In the genomic region with DNA sequence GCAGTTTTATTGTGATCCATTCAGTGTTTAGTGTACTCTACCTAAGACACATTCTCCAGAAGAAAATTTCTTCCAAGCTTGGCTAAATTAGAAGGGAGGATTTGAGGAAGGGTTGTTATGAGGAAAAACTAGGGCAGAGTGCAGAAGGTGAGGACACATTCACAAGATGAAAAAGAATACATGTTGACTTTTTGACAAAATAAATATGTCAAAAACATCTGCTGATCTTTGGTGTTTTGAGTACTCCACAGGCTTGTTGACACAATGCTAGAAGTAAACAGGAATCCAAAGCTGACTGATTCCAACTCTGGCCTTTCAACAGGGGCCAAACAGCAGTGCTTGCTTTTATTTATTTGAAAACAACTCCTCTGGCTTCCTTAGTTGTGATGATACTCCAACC, we compare ENCODE assay signal across 18 cellular contexts.
"Had no signal": no experiment of that assay in that cellular context is flagged by ENCODE, and none has a peak within 500 bp of the region (broad histone marks: within the 10 kb centered on the region; RNA-seq: fewer than 3 reads in every experiment).

No MANE protein-coding gene starts in this region.

- H3K36me3 Mint-ChIP-seq: brain; naive thymus-derived CD8-positive, alpha-beta T cell; stimulated activated naive B cell treated with anti-CD40 and anti-IgM and Interleukin-4, amounts not matched to agents 10 μg/mL and 1 μg/mL and 100 μg/mL, for 72 hours had no signal

- FAIRE-seq: colon had no signal

- H3K9me3 ChIP-seq: ovary, sigmoid colon, thoracic aorta had no signal

- H3K4me3 ChIP-seq: ovary, sigmoid colon, thoracic aorta, upper lobe of left lung had no signal

- H3K4me1 ChIP-seq: sigmoid colon had no signal

- H3K27ac ChIP-seq: ovary, sigmoid colon, thoracic aorta, upper lobe of left lung had no signal

- H3K27me3 Mint-ChIP-seq: stimulated activated naive B cell treated with anti-CD40 and anti-IgM and Interleukin-4, amounts not matched to agents 10 μg/mL and 1 μg/mL and 100 μg/mL, for 72 hours had no signal

- H3K4me1 Mint-ChIP-seq: brain; immature natural killer cell; naive thymus-derived CD8-positive, alpha-beta T cell; stimulated activated naive B cell treated with anti-CD40 and anti-IgM and Interleukin-4, amounts not matched to agents 10 μg/mL and 1 μg/mL and 100 μg/mL, for 72 hours had no signal

- H3K36me3 ChIP-seq: ovary, sigmoid colon, thoracic aorta, upper lobe of left lung had no signal

- DNase-seq: activated CD4-positive, alpha-beta T cell treated with anti-CD3 and anti-CD28 coated beads, Interleukin-2, amount 50 U/mL, for 1 hour; activated CD8-positive, alpha-beta memory T cell treated with anti-CD3 and anti-CD28 coated beads, Interleukin-2, amount 50 U/mL, for 4 hours; activated naive CD4-positive, alpha-beta T cell treated with anti-CD3 and anti-CD28 coated beads for 36 hours; activated T-cell treated with anti-CD3 and anti-CD28 coated beads, Interleukin-2, amount 50 U/mL, for 4 hours; central memory CD4-positive, alpha-beta T cell; immature natural killer cell; kidney glomerular epithelial cell; mesendoderm; naive thymus-derived CD8-positive, alpha-beta T cell; ovary; sigmoid colon; stimulated activated naive B cell treated with anti-CD40 and anti-IgM and Interleukin-4, amounts not matched to agents 10 μg/mL and 1 μg/mL and 100 μg/mL, for 72 hours; T1000; upper lobe of left lung had no signal

- H3K9me3 Mint-ChIP-seq: activated naive CD4-positive, alpha-beta T cell treated with anti-CD3 and anti-CD28 coated beads for 36 hours had no signal

- H3K27ac Mint-ChIP-seq: activated naive CD4-positive, alpha-beta T cell treated with anti-CD3 and anti-CD28 coated beads for 36 hours; brain; immature natural killer cell; naive thymus-derived CD8-positive, alpha-beta T cell; stimulated activated naive B cell treated with anti-CD40 and anti-IgM and Interleukin-4, amounts not matched to agents 10 μg/mL and 1 μg/mL and 100 μg/mL, for 72 hours had no signal

- ATAC-seq: activated CD4-positive, CD25-positive, alpha-beta regulatory T cell treated with anti-CD3 and anti-CD28 coated beads, Interleukin-2, amount 50 U/mL, for 24 hours; activated T-cell treated with anti-CD3 and anti-CD28 coated beads, Interleukin-2, amount 50 U/mL, for 4 hours; naive thymus-derived CD8-positive, alpha-beta T cell; stimulated activated naive B cell treated with anti-CD40 and anti-IgM and Interleukin-4, amounts not matched to agents 10 μg/mL and 1 μg/mL and 100 μg/mL, for 72 hours had no signal

- H3K27me3 ChIP-seq: ovary, sigmoid colon, upper lobe of left lung had no signal

- H3K4me3 Mint-ChIP-seq: activated naive CD4-positive, alpha-beta T cell treated with anti-CD3 and anti-CD28 coated beads for 36 hours; activated T-cell treated with anti-CD3 and anti-CD28 coated beads, Interleukin-2, amount 50 U/mL, for 4 hours; brain; immature natural killer cell; naive thymus-derived CD8-positive, alpha-beta T cell; stimulated activated naive B cell treated with anti-CD40 and anti-IgM and Interleukin-4, amounts not matched to agents 10 μg/mL and 1 μg/mL and 100 μg/mL, for 72 hours had no signal
